17 cellular contexts compared by ENCODE assay signal in genomic region chr2:14952383-14952782, GRCh38.
A peak's percentile ranks its signal among the peaks of the same experiment; 100 is the strongest.
DNase-seq lines count a peak whose midpoint lies in the region; ATAC-seq and TF ChIP-seq lines count a peak whose summit lies in the region.
"Had no signal": no experiment of that assay in that cellular context is flagged by ENCODE, and none has a peak within 500 bp of the region (broad histone marks: within the 10 kb centered on the region; RNA-seq: fewer than 3 reads in every experiment).

No MANE protein-coding gene starts in this region.

- no peak overlapping the region for H3K4me2 ChIP-seq in neural cell (ENCODE audit: low read length)

- POLR2A ChIA-PET in activated CD4-positive, alpha-beta T cell treated with anti-CD3 and anti-CD28 coated beads for 36 hours (lab: Charles Lee), result no interaction called here

- H3K4me3 Mint-ChIP-seq in activated CD4-positive, alpha-beta T cell treated with anti-CD3 and anti-CD28 coated beads for 36 hours, result no peak overlapping the region
- H3K4me3 Mint-ChIP-seq: CD4-positive, CD25-positive, alpha-beta regulatory T cell; CD8-positive, alpha-beta memory T cell had no signal

- peaks cover 7% of the 10 kb centered on the region for H3K9me3 Mint-ChIP-seq in activated CD4-positive, alpha-beta T cell treated with anti-CD3 and anti-CD28 coated beads for 36 hours (ENCODE audit: low read depth)

- TF ChIP-seq EP300 in neural cell (conservative IDR thresholded peaks at IDR 0.05; ENCODE audit: poor library complexity, severe bottlenecking), result peak; percentile 24

- H2AFZ ChIP-seq in neural cell (ENCODE audit: low read depth, low read length), result peak overlapping the region; percentile 11
- H2AFZ ChIP-seq: GM23248 had no signal

- CTCF ChIA-PET in activated CD4-positive, alpha-beta T cell treated with anti-CD3 and anti-CD28 coated beads for 36 hours (lab: Charles Lee), result no interaction called here

- peaks cover 10% of the 10 kb centered on the region for H3K27me3 Mint-ChIP-seq in activated CD4-positive, alpha-beta T cell treated with anti-CD3 and anti-CD28 coated beads for 36 hours

- H3K4me3 ChIP-seq in WERI-Rb-1 (ENCODE audit: low read depth, low read length) (no peak overlapping the region), neural cell (ENCODE audit: low read length) (peak overlapping the region; percentile 15), uterus (no peak overlapping the region)
- H3K4me3 ChIP-seq: GM23248, HAP-1 had no signal

- no peaks in the 10 kb centered on the region for H3K4me1 Mint-ChIP-seq in activated CD4-positive, alpha-beta T cell treated with anti-CD3 and anti-CD28 coated beads for 36 hours
- H3K4me1 Mint-ChIP-seq: CD8-positive, alpha-beta memory T cell had no signal

- no peaks in the 10 kb centered on the region for H3K79me2 ChIP-seq in neural cell (replicated peaks; ENCODE audit: insufficient read depth, low read length)

- TF ChIP-seq CTCF in WERI-Rb-1 (IDR thresholded peaks at IDR 0.05; ENCODE audit: low read depth, low read length), result peak; percentile 51
- TF ChIP-seq CTCF in neural cell (IDR thresholded peaks at IDR 0.05; ENCODE audit: poor library complexity, severe bottlenecking), result peak; percentile 46
- TF ChIP-seq CTCF in uterus (IDR thresholded peaks at IDR 0.05), result no peak

- no peaks in the 10 kb centered on the region for H3K27me3 ChIP-seq in WERI-Rb-1 (ENCODE audit: insufficient read depth, low read depth, severe bottlenecking)
- no peaks in the 10 kb centered on the region for H3K27me3 ChIP-seq in neural cell (ENCODE audit: insufficient read depth, low read depth, low read length)
- H3K27me3 ChIP-seq in uterus, result no peaks in the 10 kb centered on the region

- peak; percentile 20 for DNase-seq in COR-L47 (lab: John Stamatoyannopoulos, UW)
- DNase-seq in NCI-H146 (lab: John Stamatoyannopoulos, UW), result peak; percentile 63
- DNase-seq in WERI-Rb-1, result peak; percentile 75
- no peak for DNase-seq in activated CD4-positive, alpha-beta T cell treated with anti-CD3 and anti-CD28 coated beads for 36 hours
- DNase-seq in uterus, result no peak
- DNase-seq: ACHN; BE2C; C1 segment of cervical spinal cord; Caco-2; CD4-positive, CD25-positive, alpha-beta regulatory T cell; CD8-positive, alpha-beta memory T cell; GM23248; IMR-90 had no signal

- H3K27ac Mint-ChIP-seq in activated CD4-positive, alpha-beta T cell treated with anti-CD3 and anti-CD28 coated beads for 36 hours, result no peak overlapping the region
- H3K27ac Mint-ChIP-seq: CD4-positive, CD25-positive, alpha-beta regulatory T cell; CD8-positive, alpha-beta memory T cell had no signal

- no peaks in the 10 kb centered on the region for H3K9me2 ChIP-seq in neural cell (ENCODE audit: insufficient read depth, low read length)

- H3K4me1 ChIP-seq in uterus, result no peaks in the 10 kb centered on the region
- H3K4me1 ChIP-seq: BE2C, Caco-2, HAP-1 had no signal

- H3K27ac ChIP-seq in WERI-Rb-1 (no peak overlapping the region), neural cell (ENCODE audit: low read length) (peak overlapping the region; percentile 37), uterus (no peak overlapping the region)
- H3K27ac ChIP-seq: GM23248 had no signal

- intact Hi-C loops in activated CD4-positive, alpha-beta T cell treated with anti-CD3 and anti-CD28 coated beads for 36 hours (cut with DNase I, micrococcal nuclease), result no loop called here
- intact Hi-C loops in uterus (cut with DNase I; ENCODE audit: low total_unique reads), result no loop called here

- H3K36me3 ChIP-seq in WERI-Rb-1 (no peaks in the 10 kb centered on the region), neural cell (ENCODE audit: insufficient read depth, low read length) (no peaks in the 10 kb centered on the region), uterus (no peaks in the 10 kb centered on the region)
- H3K36me3 ChIP-seq: BE2C, HAP-1 had no signal

- no peaks in the 10 kb centered on the region for H3F3A ChIP-seq in neural cell (ENCODE audit: insufficient read depth, low read length, poor library complexity, severe bottlenecking)

- no peaks in the 10 kb centered on the region for H3K36me3 Mint-ChIP-seq in activated CD4-positive, alpha-beta T cell treated with anti-CD3 and anti-CD28 coated beads for 36 hours (ENCODE audit: low read depth)
- H3K36me3 Mint-ChIP-seq: CD4-positive, CD25-positive, alpha-beta regulatory T cell had no signal

- TF ChIP-seq RAD21 in neural cell (conservative IDR thresholded peaks at IDR 0.05), result peak; percentile 41

- H3K9me3 ChIP-seq in WERI-Rb-1 (ENCODE audit: severe bottlenecking) (no peaks in the 10 kb centered on the region), neural cell (ENCODE audit: low read length) (no peaks in the 10 kb centered on the region), uterus (no peaks in the 10 kb centered on the region)
- H3K9me3 ChIP-seq: BE2C, Caco-2, HAP-1 had no signal

- H3K9ac ChIP-seq in neural cell (ENCODE audit: low read length), result no peak overlapping the region
- H3K9ac ChIP-seq: GM23248 had no signal

- no peak for ATAC-seq in activated CD4-positive, alpha-beta T cell treated with anti-CD3 and anti-CD28 coated beads for 36 hours
- ATAC-seq in HG02840 (IDR thresholded peaks at IDR 0.05; ENCODE audit: low FRiP score, unreplicated experiment) (no peak), HG02852 (IDR thresholded peaks at IDR 0.05; ENCODE audit: unreplicated experiment) (no peak)

- H4K20me1 ChIP-seq in neural cell (ENCODE audit: insufficient read depth), result no peaks in the 10 kb centered on the region

- no peak for TF ChIP-seq POLR2A in uterus (IDR thresholded peaks at IDR 0.05)

TF ChIP-seq in neural cell, 6 proteins besides CTCF, POLR2A, EP300 and RAD21:
- TF ChIP-seq POLR2AphosphoS5 (IDR thresholded peaks at IDR 0.05) (no peak), MXI1 (conservative IDR thresholded peaks at IDR 0.05; ENCODE audit: poor library complexity, severe bottlenecking) (no peak), TAF1 (IDR thresholded peaks at IDR 0.05; ENCODE audit: low read depth) (no peak), EZH2 (IDR thresholded peaks at IDR 0.05; ENCODE audit: borderline replicate concordance, insufficient read depth, low read length, poor library complexity, severe bottlenecking) (no peak), SMC3 (conservative IDR thresholded peaks at IDR 0.05; ENCODE audit: poor library complexity) (peak; percentile 44), REST (IDR thresholded peaks at IDR 0.05; ENCODE audit: borderline replicate concordance) (no peak)

Comparison
In these comparisons a context has a peak if more than half of its experiments do, and no peak if none do; other contexts are left out.
1. DNase-seq: peak in COR-L47 (single experiment), NCI-H146 (single experiment) and WERI-Rb-1 (single experiment); none in activated CD4-positive, alpha-beta T cell treated with anti-CD3 and anti-CD28 coated beads for 36 hours (single experiment) and uterus (0 of 2).
2. CTCF ChIP-seq: peak in WERI-Rb-1 (single experiment) and neural cell (single experiment); none in uterus (0 of 4).